ENCODE assay signal across 18 cellular contexts in the genomic region with DNA sequence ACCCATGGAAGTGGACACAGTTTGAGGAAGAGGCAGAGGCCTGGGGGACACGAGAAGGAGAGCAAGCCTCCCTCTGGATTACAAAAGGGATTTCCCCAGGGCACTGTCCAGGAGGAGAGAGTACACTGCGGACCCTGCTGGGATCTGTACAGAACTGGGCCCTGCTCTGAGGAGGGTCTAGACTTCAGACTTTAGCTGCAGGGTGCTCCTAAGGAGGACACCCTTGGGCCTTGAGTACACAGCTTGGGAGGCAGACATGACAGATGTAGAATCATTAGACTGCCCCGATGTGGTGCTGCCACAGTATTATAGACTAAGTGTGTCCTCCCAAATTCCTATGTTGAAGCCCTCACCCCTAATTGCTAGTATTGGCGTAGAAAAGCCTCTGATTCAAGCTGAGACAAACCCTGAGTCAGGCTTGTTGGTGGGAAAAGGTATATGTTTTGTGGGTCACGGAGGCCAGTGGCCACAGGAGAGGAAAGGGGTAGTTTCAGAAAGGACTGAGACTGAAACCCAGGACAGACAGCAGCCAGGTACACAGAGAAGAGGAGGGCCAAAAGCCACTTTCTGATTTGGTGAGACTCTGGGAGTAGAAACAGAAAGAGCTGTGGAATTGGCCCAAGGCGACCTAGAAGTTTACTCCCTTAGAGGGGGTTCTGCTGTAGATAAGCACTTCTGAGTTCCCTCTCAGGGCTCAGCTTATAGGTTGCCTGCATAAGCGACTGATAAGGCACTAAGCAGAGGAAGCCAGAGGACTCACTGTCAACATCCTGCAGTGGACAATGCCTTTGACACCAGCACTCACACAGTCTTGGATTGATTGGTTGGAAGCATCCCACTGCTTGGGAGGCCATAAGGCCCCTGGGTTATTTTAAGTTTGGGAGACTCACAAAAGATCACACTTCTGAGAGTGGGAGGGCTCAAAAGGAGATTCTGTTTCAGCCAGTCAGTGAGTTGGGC. TPM values are rescaled to one million over a fixed set of nuclear protein-coding genes. Genes with fewer than 3 reads are reported as not detected.
DNase-seq lines count a peak whose midpoint lies in the region; ATAC-seq and TF ChIP-seq lines count a peak whose summit lies in the region.
"Had no signal": no experiment of that assay in that cellular context is flagged by ENCODE, and none has a peak within 500 bp of the region (broad histone marks: within the 10 kb centered on the region; RNA-seq: fewer than 3 reads in every experiment).

No MANE protein-coding gene starts in this region.

- H3K36me3 ChIP-seq in mucosa of descending colon (ENCODE audit: low read depth): no peaks in the 10 kb centered on the region
- H3K36me3 ChIP-seq: BLaER1 treated with 17β-estradiol and CSF1 and Interleukin-3, amounts not matched to agents 10 nM and 100 nM; gastrocnemius medialis had no signal

- H3K27ac Mint-ChIP-seq in glutamatergic neuron (ENCODE audit: unreplicated experiment): no peak overlapping the region

- no peak overlapping the region for H3K4me3 ChIP-seq in mucosa of descending colon
- H3K4me3 ChIP-seq: BLaER1 treated with 17β-estradiol and CSF1 and Interleukin-3, amounts not matched to agents 10 nM and 100 nM; gastrocnemius medialis had no signal

- H3K9me3 ChIP-seq in mucosa of descending colon: no peaks in the 10 kb centered on the region
- H3K9me3 ChIP-seq: BLaER1 treated with 17β-estradiol and CSF1 and Interleukin-3, amounts not matched to agents 10 nM and 100 nM; gastrocnemius medialis had no signal

- H3K36me3 Mint-ChIP-seq in glutamatergic neuron (ENCODE audit: unreplicated experiment): no peaks in the 10 kb centered on the region

- peak; percentile 65 for ATAC-seq in GM18907 (IDR thresholded peaks at IDR 0.05; ENCODE audit: unreplicated experiment)
- ATAC-seq in GM21619 (IDR thresholded peaks at IDR 0.05; ENCODE audit: unreplicated experiment): peak; percentile 51
- peak; percentile 70 for ATAC-seq in HG03558 (IDR thresholded peaks at IDR 0.05; ENCODE audit: extremely low read depth, unreplicated experiment)
- peak; percentile 15 for ATAC-seq in mucosa of descending colon
- no peak for ATAC-seq in GM18861 (IDR thresholded peaks at IDR 0.05; ENCODE audit: unreplicated experiment)
- ATAC-seq: gastrocnemius medialis, PC-3 had no signal

- H3K27me3 Mint-ChIP-seq in glutamatergic neuron (ENCODE audit: unreplicated experiment): no peaks in the 10 kb centered on the region

- H3K4me1 Mint-ChIP-seq in glutamatergic neuron (ENCODE audit: low read depth, unreplicated experiment): peaks cover 15% of the 10 kb centered on the region

- H3K9me3 Mint-ChIP-seq in glutamatergic neuron (ENCODE audit: unreplicated experiment): peaks cover 1% of the 10 kb centered on the region

- DNase-seq in mucosa of descending colon: no peak
- DNase-seq in NOMO-1 (lab: John Stamatoyannopoulos, UW; ENCODE audit: unreplicated experiment in 2 of 2): no peak
- no peak for DNase-seq in glutamatergic neuron
- no peak for DNase-seq in LoVo (ENCODE audit: low spot score)
- DNase-seq: activated CD8-positive, alpha-beta memory T cell treated with anti-CD3 and anti-CD28 coated beads, Interleukin-2, amount 50 U/mL, for 48 hours; amniotic stem cell; effector CD8-positive, alpha-beta T cell; gastrocnemius medialis; Karpas-422; NCI-H2081 treated with DMSO at 0.1 percent for 48 hours; occipital lobe; PC-3; stimulated activated CD4-positive, alpha-beta T cell treated with anti-CD3 and anti-CD28 coated beads, Interleukin-15, amount 100 ng/mL, for 24 hours had no signal

- H3K4me3 Mint-ChIP-seq in glutamatergic neuron (ENCODE audit: unreplicated experiment): no peak overlapping the region

- H3K4me1 ChIP-seq in mucosa of descending colon (ENCODE audit: low read depth): peaks cover 2% of the 10 kb centered on the region
- H3K4me1 ChIP-seq: BLaER1 treated with 17β-estradiol and CSF1 and Interleukin-3, amounts not matched to agents 10 nM and 100 nM; gastrocnemius medialis had no signal

- TF ChIP-seq CTCF in mucosa of descending colon (IDR thresholded peaks at IDR 0.05) (no peak), glutamatergic neuron (IDR thresholded peaks at IDR 0.05; ENCODE audit: partially characterized antibody, unreplicated experiment) (no peak)

- intact Hi-C loops in mucosa of descending colon (cut with DNase I, micrococcal nuclease): no loop called here

RNA-seq across cellular contexts. Expression of a gene that starts 16.5 kb away (rescaled TPM):
- total RNA-seq in mucosa of descending colon (100 to 1,000 TPM in 2 of 3 donors, 10 to 100 TPM in 1; 63.2 to 158 (median 127) TPM), glutamatergic neuron (ENCODE audit: unreplicated experiment) (47.2 TPM)
